Comparison of ENCODE assay signal across 8 cellular contexts in the genomic region with DNA sequence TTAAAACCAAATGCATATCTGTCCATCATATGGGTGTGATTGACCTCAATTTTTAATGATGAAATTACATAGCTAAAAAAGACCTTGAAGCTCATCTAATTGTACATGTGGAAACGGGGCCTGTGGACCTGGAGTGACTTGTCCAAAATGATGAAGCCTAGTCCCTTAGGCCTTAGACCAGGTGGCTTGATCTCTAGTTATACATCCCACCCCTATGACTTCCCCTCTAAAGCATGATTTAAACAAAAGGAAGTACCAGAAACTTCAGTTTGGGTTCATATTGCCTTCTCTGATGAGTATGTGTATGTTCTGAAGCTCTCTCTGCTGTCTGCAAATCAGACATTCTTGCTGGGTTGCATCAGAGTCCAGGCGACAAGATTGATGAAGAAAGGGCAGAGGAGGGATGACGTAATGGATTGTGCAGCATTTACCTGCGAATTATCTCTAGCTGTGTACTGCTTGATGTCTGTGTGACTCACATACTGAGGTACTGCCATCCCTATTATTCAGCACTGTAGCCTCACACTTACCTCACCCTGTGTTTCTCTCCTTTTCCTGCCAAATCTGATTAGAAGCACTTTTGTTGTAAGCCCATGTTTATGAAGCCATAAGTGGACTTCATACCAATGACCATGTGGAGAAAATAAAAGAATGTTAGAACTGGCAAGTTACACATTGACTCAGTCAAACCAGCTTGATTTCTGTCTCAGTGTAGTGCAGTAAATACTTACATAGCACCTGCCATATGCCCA.
A peak's percentile ranks its signal among the peaks of the same experiment; 100 is the strongest.
DNase-seq lines count a peak whose midpoint lies in the region; ATAC-seq and TF ChIP-seq lines count a peak whose summit lies in the region.

No MANE protein-coding gene starts in this region.

- H2AFZ ChIP-seq in H9 (ENCODE audit: low read length) (no peak overlapping the region), PC-3 (ENCODE audit: low read length) (no peak overlapping the region)

- CTCF ChIA-PET in PC-3 (lab: Charles Lee): no interaction called here

- DNase-seq in H9 (no peak), PC-3 (peak; percentile 91), fibroblast of mammary gland (ENCODE audit: low read depth) (peak; percentile 90), sigmoid colon (peak; percentile 60), NAMALWA (ENCODE audit: low spot score) (no peak), 8988T (no peak), NCI-H1930 (lab: John Stamatoyannopoulos, UW) (no peak)

- TF ChIP-seq POLR2A in sigmoid colon (IDR thresholded peaks at IDR 0.05): no peak

- no peak overlapping the region for H3T11ph ChIP-seq in H9 (ENCODE audit: low read length)

- H3K18ac ChIP-seq in H9 (ENCODE audit: insufficient read length, low read depth, low read length): no peak overlapping the region

- H3F3A ChIP-seq in PC-3 (ENCODE audit: low read length, unreplicated experiment): no peaks in the 10 kb centered on the region

- no peak overlapping the region for H4K91ac ChIP-seq in H9 (ENCODE audit: insufficient read length, low read depth, low read length)

- H3K4me2 ChIP-seq in H9 (ENCODE audit: insufficient read depth, insufficient read length, low read length) (no peak overlapping the region), PC-3 (ENCODE audit: low read length) (peak overlapping the region; percentile 37)

- H3K9ac ChIP-seq in H9 (ENCODE audit: extremely low read depth, insufficient read length, low read length) (no peak overlapping the region), PC-3 (ENCODE audit: low read length) (no peak overlapping the region)

- H3K9me3 ChIP-seq in H9 (ENCODE audit: control insufficient read depth, low read depth, low read length): no peaks in the 10 kb centered on the region
- no peaks in the 10 kb centered on the region for H3K9me3 ChIP-seq in PC-3 (ENCODE audit: low read length)
- H3K9me3 ChIP-seq in sigmoid colon: no peaks in the 10 kb centered on the region

- H2BK12ac ChIP-seq in H9 (ENCODE audit: insufficient read length, low read depth, low read length): no peak overlapping the region

- no peak overlapping the region for H2BK15ac ChIP-seq in H9 (ENCODE audit: low read depth, low read length)

- H3K36me3 Mint-ChIP-seq in H9 (ENCODE audit: insufficient read depth in 1 of 3, low read depth in 3 of 3): no peaks in the 10 kb centered on the region

- no peak overlapping the region for H2BK20ac ChIP-seq in H9 (ENCODE audit: low read depth, low read length, poor library complexity, severe bottlenecking)

- H2AK5ac ChIP-seq in H9 (ENCODE audit: insufficient read length, low read length): no peak overlapping the region

- H3K27me3 Mint-ChIP-seq in H9 (ENCODE audit: low read depth): no peaks in the 10 kb centered on the region

- H3K27ac ChIP-seq in H9 (ENCODE audit: insufficient read length, low read depth, low read length) (no peak overlapping the region), PC-3 (ENCODE audit: low read length) (0 out of 2 replicates have a peak overlapping the region, but pooled peaks have one; percentile 9), sigmoid colon (peak overlapping the region in 3 of 4 donors; percentile 30 to 71 (median 55))

- WGBS in H9 (ENCODE audit: extremely low coverage, insufficient read length, low lambda C conversion rate): no CpG with 5 or more reads among the region's 4 CpGs
- WGBS in sigmoid colon, 2 donors: 16 to 62% methylated on average over 4 of the region's 4 CpGs

- no peaks in the 10 kb centered on the region for H3K9me3 Mint-ChIP-seq in H9

- no peaks in the 10 kb centered on the region for H3K27me3 ChIP-seq in H9 (ENCODE audit: insufficient read depth, low read length)
- no peaks in the 10 kb centered on the region for H3K27me3 ChIP-seq in PC-3 (ENCODE audit: low read length)
- H3K27me3 ChIP-seq in sigmoid colon: no peaks in the 10 kb centered on the region

- H2BK120ac ChIP-seq in H9 (ENCODE audit: low read depth, low read length, poor library complexity, severe bottlenecking): no peak overlapping the region

- ATAC-seq in PC-3: peak; percentile 89
- no peak for ATAC-seq in HG03432 (IDR thresholded peaks at IDR 0.05; ENCODE audit: unreplicated experiment)

- H3K4me3 ChIP-seq in PC-3 (ENCODE audit: low read length): no peak overlapping the region
- H3K4me3 ChIP-seq in fibroblast of mammary gland (ENCODE audit: control insufficient read depth, low read depth, low read length): no peak overlapping the region
- H3K4me3 ChIP-seq in sigmoid colon: no peak overlapping the region

- no peak overlapping the region for H3K56ac ChIP-seq in H9 (ENCODE audit: insufficient read length, low read depth, low read length)

- peak overlapping the region; percentile 33 for H4K5ac ChIP-seq in H9 (ENCODE audit: insufficient read length, low read depth, low read length)

- peaks cover 3% of the 10 kb centered on the region for H3K79me1 ChIP-seq in H9 (ENCODE audit: insufficient read depth, low read depth, low read length, poor library complexity, severe bottlenecking)

- no peak overlapping the region for H3K23ac ChIP-seq in H9 (ENCODE audit: insufficient read length, low read depth, low read length)

- no peaks in the 10 kb centered on the region for H4K20me1 ChIP-seq in H9 (ENCODE audit: control insufficient read depth, insufficient read depth, insufficient read length)
- no peaks in the 10 kb centered on the region for H4K20me1 ChIP-seq in PC-3 (ENCODE audit: low read length)

- intact Hi-C loops in PC-3 (cut with micrococcal nuclease) (loop anchor here (2.0 kb wide), 1 partner anchor 44 kb away; no protein-coding TSS in a partner anchor), sigmoid colon (cut with DNase I) (no loop called here)

- H3K27ac Mint-ChIP-seq in H9: peak overlapping the region in 2 of 3 experiments; percentile 31 to 68; a peak in 3 of 7 replicates

- H3K4me1 Mint-ChIP-seq in H9: peaks cover 13 to 20% of the 10 kb centered on the region in 2 experiments

- H3K4me3 Mint-ChIP-seq in H9: no peak overlapping the region

- POLR2A ChIA-PET in PC-3 (lab: Charles Lee; ENCODE audit: unreplicated experiment): interaction anchor here (0.6 kb wide), 1 partner anchor 156 kb away, joined by 4 read pairs; no protein-coding TSS in a partner anchor

- H3K79me2 ChIP-seq in H9 (ENCODE audit: insufficient read depth, low read length) (no peaks in the 10 kb centered on the region), PC-3 (ENCODE audit: low read length) (peaks cover 12% of the 10 kb centered on the region; the same call in 1 of the 2 replicates)

- H3K36me3 ChIP-seq in PC-3 (ENCODE audit: low read depth, low read length) (no peaks in the 10 kb centered on the region), sigmoid colon (no peaks in the 10 kb centered on the region)

- TF ChIP-seq CTCF in H9 (conservative IDR thresholded peaks at IDR 0.05): no peak
- no peak for TF ChIP-seq CTCF in PC-3 (conservative IDR thresholded peaks at IDR 0.05; ENCODE audit: low read depth, low read length)
- no peak for TF ChIP-seq CTCF in fibroblast of mammary gland (conservative IDR thresholded peaks at IDR 0.05; ENCODE audit: control insufficient read depth, insufficient read depth, low read depth, low read length)
- no peak for TF ChIP-seq CTCF in sigmoid colon (IDR thresholded peaks at IDR 0.05)

- no TSS peak for BruUV-seq in PC-3 (replicated peaks; lab: Mats Ljungman, UMichigan)

- H3K4me1 ChIP-seq in H9 (ENCODE audit: insufficient read depth, low read length): peaks cover 4% of the 10 kb centered on the region
- peaks cover 39% of the 10 kb centered on the region for H3K4me1 ChIP-seq in PC-3 (ENCODE audit: insufficient read depth, low read length)
- H3K4me1 ChIP-seq in sigmoid colon: peaks cover 0 to 39% (median 34%) of the 10 kb centered on the region in 4 donors

- no peak overlapping the region for H3K14ac ChIP-seq in H9 (ENCODE audit: insufficient read depth, low read length)

- no peak overlapping the region for H4K8ac ChIP-seq in H9 (replicated peaks; ENCODE audit: insufficient read length, low read depth, low read length)

- no peak overlapping the region for H3K4ac ChIP-seq in H9 (ENCODE audit: low read depth, low read length)

- no peaks in the 10 kb centered on the region for H3K9me2 ChIP-seq in PC-3 (replicated peaks; ENCODE audit: low read length)

- no peaks in the 10 kb centered on the region for H3K23me2 ChIP-seq in H9 (ENCODE audit: insufficient read length, low read depth, low read length, poor library complexity, severe bottlenecking)

- no peak overlapping the region for H2BK5ac ChIP-seq in H9 (ENCODE audit: insufficient read length, low read length)

- no peak for TF ChIP-seq EP300 in sigmoid colon (IDR thresholded peaks at IDR 0.05)

Comparison
In these comparisons a context has a peak if more than half of its experiments do, and no peak if none do; other contexts are left out.
1. DNase-seq: peak in PC-3 (single experiment), fibroblast of mammary gland (single experiment) and sigmoid colon (single experiment); none in H9 (single experiment), NAMALWA (single experiment), 8988T (single experiment) and NCI-H1930 (0 of 2).